8 cellular contexts compared by ENCODE assay signal in genomic region chr6:108260126-108260808, GRCh38. TPM values are rescaled to one million over a fixed set of nuclear protein-coding genes. Genes with fewer than 3 reads are reported as not detected.
A peak's percentile ranks its signal among the peaks of the same experiment; 100 is the strongest.
DNase-seq lines count a peak whose midpoint lies in the region; ATAC-seq and TF ChIP-seq lines count a peak whose summit lies in the region.

No MANE protein-coding gene starts in this region.

- H3K4me1 ChIP-seq in SJCRH30 (peaks cover 7% of the 10 kb centered on the region), body of pancreas (peaks cover 38% of the 10 kb centered on the region), iPS DF 6.9 (ENCODE audit: control insufficient read depth, insufficient read depth, low read length) (no peaks in the 10 kb centered on the region)

- H3K9me3 ChIP-seq in SJCRH30 (replicated peaks) (no peaks in the 10 kb centered on the region), body of pancreas (no peaks in the 10 kb centered on the region), iPS DF 6.9 (ENCODE audit: control insufficient read depth, insufficient read depth, low read length) (no peaks in the 10 kb centered on the region)

- TF ChIP-seq POLR2A in body of pancreas (IDR thresholded peaks at IDR 0.05) = no peak

- H3K27me3 ChIP-seq in SJCRH30 (no peaks in the 10 kb centered on the region), body of pancreas (no peaks in the 10 kb centered on the region), iPS DF 6.9 (ENCODE audit: control insufficient read depth, insufficient read depth, low read length) (no peaks in the 10 kb centered on the region)

- peak overlapping the region; percentile 65 for H3K27ac ChIP-seq in SJCRH30
- H3K27ac ChIP-seq in body of pancreas = peak overlapping the region; percentile 90 to 97 (median 93)
- H3K27ac ChIP-seq in iPS DF 6.9 (ENCODE audit: low read length) = no peak overlapping the region

- H3K4me3 ChIP-seq in SJCRH30 (peak overlapping the region; percentile 84), body of pancreas (peak overlapping the region; percentile 47 to 81), iPS DF 6.9 (ENCODE audit: low read length) (peak overlapping the region; percentile 94), retinal pigment epithelial cell (ENCODE audit: low read length) (peak overlapping the region; percentile 92)

- intact Hi-C loops in body of pancreas (cut with DNase I) = no loop called here

- H3K36me3 ChIP-seq in SJCRH30 (peaks cover 3% of the 10 kb centered on the region; the same call in 1 of the 2 replicates), body of pancreas (replicated peaks in 1 of 2; ENCODE audit: insufficient read depth in 1 of 2, low read depth in 2 of 2) (no peaks in the 10 kb centered on the region), iPS DF 6.9 (ENCODE audit: control insufficient read depth, insufficient read depth, low read length) (no peaks in the 10 kb centered on the region)

- peak in 1 of 7 experiments; percentile 5 for TF ChIP-seq CTCF in body of pancreas (IDR thresholded peaks at IDR 0.05)
- no peak for TF ChIP-seq CTCF in retinal pigment epithelial cell (conservative IDR thresholded peaks at IDR 0.05; ENCODE audit: low read depth, low read length)

- WGBS in body of pancreas, 2 donors = 1% methylated on average over 12 to 29 of the region's 29 CpGs
- WGBS in iPS DF 6.9 (ENCODE audit: insufficient coverage, insufficient read length) = no CpG with 5 or more reads among the region's 29 CpGs

- ATAC-seq in HG03521 (IDR thresholded peaks at IDR 0.05; ENCODE audit: unreplicated experiment) (peak; percentile 5), body of pancreas (peak; percentile 3)

- DNase-seq in C1 segment of cervical spinal cord (lab: John Stamatoyannopoulos, UW) = peak in 12 of 14 donors; percentile 24 to 84 (median 72)
- DNase-seq in GM19238 (ENCODE audit: insufficient read length, low spot score) = peak; percentile 11
- peak; percentile 38 to 55 for DNase-seq in SJCRH30
- DNase-seq in body of pancreas = peak; percentile 29 to 53 (median 38)
- no peak for DNase-seq in iPS DF 6.9 (ENCODE audit: low read depth, low spot score)
- DNase-seq in retinal pigment epithelial cell (ENCODE audit: low read depth) = no peak
- DNase-seq in T1000 (lab: John Stamatoyannopoulos, UW) = no peak

RNA-seq across cellular contexts. Expression of gene SNX3, which starts 0.6 kb away (rescaled TPM):
- total RNA-seq in SJCRH30 (2014; rRNA removed; shearing (Covaris generic)) = 189 and 209 TPM in 2 replicates
- 10 to 100 TPM; 61.6 to 77.0 TPM for total RNA-seq in body of pancreas

RNA-seq across cellular contexts. Expression of gene AFG1L, which starts 34.6 kb away (rescaled TPM):
- 4.4 and 6.3 TPM in 2 replicates for total RNA-seq in SJCRH30 (2014; rRNA removed; shearing (Covaris generic))
- 1 to 10 TPM; 1.6 to 4.0 TPM for total RNA-seq in body of pancreas

Comparison
In these comparisons a context has a peak if more than half of its experiments do, and no peak if none do; other contexts are left out.
1. DNase-seq: peak in C1 segment of cervical spinal cord (12 of 14), GM19238 (single experiment), SJCRH30 (2 of 2) and body of pancreas (4 of 4); none in iPS DF 6.9 (single experiment), retinal pigment epithelial cell (single experiment) and T1000 (single experiment).
2. Peak in every context shown above with its lines, with median percentiles within 50 percentile points of each other: H3K4me3 ChIP-seq.